Comparison of ENCODE assay signal across 16 cellular contexts in the genomic region with DNA sequence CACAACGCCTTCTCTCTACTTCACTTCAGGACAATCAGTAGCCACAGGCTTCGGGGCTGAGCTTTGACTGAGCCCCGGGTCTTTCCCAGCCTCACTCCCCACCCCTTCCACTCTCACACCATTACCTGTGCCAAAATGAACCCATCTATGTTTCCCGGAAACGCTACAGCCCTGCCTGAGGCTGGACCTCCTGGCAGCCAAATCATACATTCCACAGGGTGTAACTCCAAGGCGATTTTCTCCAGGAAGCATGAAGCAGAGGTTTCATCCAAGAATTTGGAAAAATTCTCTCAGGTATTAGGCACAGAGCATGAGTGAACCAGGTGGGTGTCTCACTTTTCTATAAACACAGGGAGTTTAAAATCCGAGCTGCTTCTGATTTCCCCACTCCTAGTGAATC.
A peak's percentile ranks its signal among the peaks of the same experiment; 100 is the strongest.
DNase-seq lines count a peak whose midpoint lies in the region; ATAC-seq and TF ChIP-seq lines count a peak whose summit lies in the region.
"Had no signal": no experiment of that assay in that cellular context is flagged by ENCODE, and none has a peak within 500 bp of the region (broad histone marks: within the 10 kb centered on the region; RNA-seq: fewer than 3 reads in every experiment).

No MANE protein-coding gene starts in this region.

- 70% methylated on average over 7 of the region's 7 CpGs for WGBS in right cardiac atrium

- in situ Hi-C loops in GM13977 (cut with MboI; ENCODE audit: low pct_unique_long_range_greater_than_20kb, low sequenced_read_pairs, unreplicated experiment) = no loop called here

- H3K9ac ChIP-seq in colonic mucosa (ENCODE audit: low read depth in 2 of 2, low read length in 2 of 2) = no peak overlapping the region
- H3K9ac ChIP-seq: BLaER1 had no signal

- no peak for TF ChIP-seq POLR2A in vagina (IDR thresholded peaks at IDR 0.05)

- peak overlapping the region; percentile 19 to 77 for H3K27ac ChIP-seq in right atrium auricular region
- H3K27ac ChIP-seq in right cardiac atrium (ENCODE audit: low read length) = no peak overlapping the region
- H3K27ac ChIP-seq in colonic mucosa = no peak overlapping the region
- peak overlapping the region; percentile 79 for H3K27ac ChIP-seq in vagina
- H3K27ac ChIP-seq: BLaER1, SJCRH30 had no signal

- H3K4me3 ChIP-seq in right atrium auricular region (no peak overlapping the region), right cardiac atrium (ENCODE audit: low read length) (no peak overlapping the region), colonic mucosa (no peak overlapping the region), vagina (no peak overlapping the region)
- H3K4me3 ChIP-seq: BLaER1, SJCRH30 had no signal

- H3K36me3 ChIP-seq in right atrium auricular region (peaks cover 68% of the 10 kb centered on the region), colonic mucosa (no peaks in the 10 kb centered on the region), vagina (peaks cover 0 to 3% of the 10 kb centered on the region in 2 donors)

- TF ChIP-seq CTCF in right atrium auricular region (IDR thresholded peaks at IDR 0.05) = no peak
- TF ChIP-seq CTCF in colonic mucosa (IDR thresholded peaks at IDR 0.05) = no peak
- TF ChIP-seq CTCF in omental fat pad (IDR thresholded peaks at IDR 0.05) = no peak
- no peak for TF ChIP-seq CTCF in vagina (IDR thresholded peaks at IDR 0.05)
- no peak for TF ChIP-seq CTCF in GM13977 (IDR thresholded peaks at IDR 0.05; ENCODE audit: extremely low read depth, insufficient read depth, missing control alignments)

- DNase-seq in right atrium auricular region (ENCODE audit: low spot score) (peak; percentile 49), right cardiac atrium (no peak), colonic mucosa (peak; percentile 3), omental fat pad (ENCODE audit: low spot score) (no peak), vagina (ENCODE audit: extremely low spot score in 2 of 2) (no peak), HPDE6-E6E7 (ENCODE audit: extremely low spot score) (no peak), GM13977 (ENCODE audit: low spot score) (no peak)
- DNase-seq: DMS 273 treated with DMSO at 0.1 percent for 48 hours, GF-D8, NCI-H1417, NCI-H1930, NCI-H748 treated with DMSO at 0.1 percent for 48 hours, OCI-M1, SJCRH30 had no signal

- H3K27me3 ChIP-seq in right atrium auricular region (no peaks in the 10 kb centered on the region), right cardiac atrium (ENCODE audit: control insufficient read depth, insufficient read depth) (no peaks in the 10 kb centered on the region), colonic mucosa (no peaks in the 10 kb centered on the region), vagina (no peaks in the 10 kb centered on the region)
- H3K27me3 ChIP-seq: BLaER1, SJCRH30 had no signal

- H3K9me3 ChIP-seq in right atrium auricular region (no peaks in the 10 kb centered on the region), right cardiac atrium (ENCODE audit: control insufficient read depth, low read length) (no peaks in the 10 kb centered on the region), colonic mucosa (no peaks in the 10 kb centered on the region), vagina (no peaks in the 10 kb centered on the region)
- H3K9me3 ChIP-seq: BLaER1, SJCRH30 had no signal

- H3K4me1 ChIP-seq in right atrium auricular region (peaks cover 0 to 63% of the 10 kb centered on the region in 2 donors), right cardiac atrium (ENCODE audit: control insufficient read depth, insufficient read depth, low read length) (peaks cover 13% of the 10 kb centered on the region), colonic mucosa (no peaks in the 10 kb centered on the region), vagina (peaks cover 50% of the 10 kb centered on the region)

- ATAC-seq in right cardiac atrium (no peak), omental fat pad (ENCODE audit: low FRiP score) (peak; percentile 3), GM18907 (IDR thresholded peaks at IDR 0.05; ENCODE audit: unreplicated experiment) (no peak)

- intact Hi-C loops in right cardiac atrium (cut with DNase I) (no loop called here), colonic mucosa (cut with DNase I) (no loop called here), vagina (cut with DNase I) (no loop called here)

Comparison
In these comparisons a context has a peak if more than half of its experiments do, and no peak if none do; other contexts are left out.
1. DNase-seq: peak in right atrium auricular region (single experiment) and colonic mucosa (single experiment); none in right cardiac atrium (0 of 3), omental fat pad (single experiment), vagina (0 of 2), HPDE6-E6E7 (single experiment) and GM13977 (single experiment).
2. H3K27ac ChIP-seq: peak in right atrium auricular region (2 of 2) and vagina (single experiment); none in right cardiac atrium (single experiment) and colonic mucosa (single experiment).